17 cellular contexts compared by ENCODE assay signal in the genomic region with DNA sequence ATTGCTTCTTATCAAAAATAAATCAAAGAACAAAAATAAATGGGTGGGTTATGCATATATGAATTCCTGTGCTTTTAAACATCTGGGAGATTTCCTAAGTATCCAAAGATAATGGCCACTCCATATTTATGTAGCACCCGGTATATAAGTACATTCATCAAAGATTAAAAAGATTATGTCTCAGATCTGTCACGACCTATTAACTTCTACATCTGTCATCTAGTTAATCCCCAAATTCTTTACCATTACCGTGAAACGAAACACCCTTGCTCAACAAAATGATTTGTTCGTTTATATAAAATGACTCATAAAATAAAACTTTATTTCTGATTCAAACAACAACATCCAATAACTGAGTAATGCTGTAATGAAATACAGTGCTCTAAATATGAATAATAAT.
DNase-seq lines count a peak whose midpoint lies in the region; ATAC-seq and TF ChIP-seq lines count a peak whose summit lies in the region.
"Had no signal": no experiment of that assay in that cellular context is flagged by ENCODE, and none has a peak within 500 bp of the region (broad histone marks: within the 10 kb centered on the region; RNA-seq: fewer than 3 reads in every experiment).

No MANE protein-coding gene starts in this region.

- no peak overlapping the region for H3K27ac ChIP-seq in PC-3 (ENCODE audit: low read length)
- H3K27ac ChIP-seq: BLaER1 treated with 17β-estradiol and CSF1 and Interleukin-3, amounts not matched to agents 10 nM and 100 nM; GM23248 had no signal

- H3K79me2 ChIP-seq in PC-3 (ENCODE audit: low read length), result no peaks in the 10 kb centered on the region

- H3K9ac ChIP-seq in PC-3 (ENCODE audit: low read length), result no peak overlapping the region
- H3K9ac ChIP-seq: BLaER1 treated with 17β-estradiol and CSF1 and Interleukin-3, amounts not matched to agents 10 nM and 100 nM; GM23248 had no signal

- BruUV-seq in PC-3 (replicated peaks; lab: Mats Ljungman, UMichigan), result no TSS peak

- no peaks in the 10 kb centered on the region for H4K20me1 ChIP-seq in PC-3 (ENCODE audit: low read length)
- H4K20me1 ChIP-seq: BLaER1 treated with 17β-estradiol and CSF1 and Interleukin-3, amounts not matched to agents 10 nM and 100 nM had no signal

- CTCF ChIA-PET in PC-3 (lab: Charles Lee), result no interaction called here

- peaks cover 15% of the 10 kb centered on the region for H3K4me1 ChIP-seq in PC-3 (ENCODE audit: insufficient read depth, low read length)
- H3K4me1 ChIP-seq: BLaER1 treated with 17β-estradiol and CSF1 and Interleukin-3, amounts not matched to agents 10 nM and 100 nM; HAP-1 had no signal

- no peak for TF ChIP-seq CTCF in PC-3 (conservative IDR thresholded peaks at IDR 0.05; ENCODE audit: low read depth, low read length)

- intact Hi-C loops in PC-3 (cut with micrococcal nuclease), result no loop called here
- intact Hi-C loops in sciatic nerve (cut with DNase I), result no loop called here

- H3K27me3 ChIP-seq in PC-3 (ENCODE audit: low read length), result peaks cover 82% of the 10 kb centered on the region
- H3K27me3 ChIP-seq: BLaER1 treated with 17β-estradiol and CSF1 and Interleukin-3, amounts not matched to agents 10 nM and 100 nM had no signal

- no peak for ATAC-seq in PC-3
- ATAC-seq in esophagus mucosa, result peak; percentile 79
- no peak for ATAC-seq in GM19467 (IDR thresholded peaks at IDR 0.05; ENCODE audit: unreplicated experiment)
- ATAC-seq in HG02571 (IDR thresholded peaks at IDR 0.05; ENCODE audit: unreplicated experiment), result no peak
- ATAC-seq in sciatic nerve, result no peak
- no peak for ATAC-seq in GM21717 (IDR thresholded peaks at IDR 0.05; ENCODE audit: unreplicated experiment)
- ATAC-seq: CD8-positive, alpha-beta T cell had no signal

- no peaks in the 10 kb centered on the region for H3K9me3 ChIP-seq in PC-3 (ENCODE audit: low read length)
- H3K9me3 ChIP-seq: HAP-1 had no signal

- POLR2A ChIA-PET in PC-3 (lab: Charles Lee; ENCODE audit: unreplicated experiment), result no interaction called here

- DNase-seq in HCEC 1CT, result peak; percentile 19
- peak; percentile 43 to 90 for DNase-seq in NCI-H524 (lab: John Stamatoyannopoulos, UW)
- DNase-seq in PC-3, result peak; percentile 15
- DNase-seq in sciatic nerve (ENCODE audit: low spot score), result no peak
- DNase-seq: Calu3; CD8-positive, alpha-beta T cell; DMS 273 treated with DMSO at 0.1 percent for 48 hours; GDM1; GM23248; HFFc6; KBM-7 had no signal

- no peak overlapping the region for H2AFZ ChIP-seq in PC-3 (ENCODE audit: low read length)
- H2AFZ ChIP-seq: GM23248 had no signal

- no peaks in the 10 kb centered on the region for H3F3A ChIP-seq in PC-3 (ENCODE audit: low read length, unreplicated experiment)

- no peaks in the 10 kb centered on the region for H3K9me2 ChIP-seq in PC-3 (replicated peaks; ENCODE audit: low read length)

- no peak overlapping the region for H3K4me3 ChIP-seq in PC-3 (ENCODE audit: low read length)
- H3K4me3 ChIP-seq: BLaER1 treated with 17β-estradiol and CSF1 and Interleukin-3, amounts not matched to agents 10 nM and 100 nM; GM23248; HAP-1 had no signal

- no peaks in the 10 kb centered on the region for H3K36me3 ChIP-seq in PC-3 (ENCODE audit: low read depth, low read length)
- H3K36me3 ChIP-seq: BLaER1 treated with 17β-estradiol and CSF1 and Interleukin-3, amounts not matched to agents 10 nM and 100 nM; HAP-1 had no signal

- no peak overlapping the region for H3K4me2 ChIP-seq in PC-3 (ENCODE audit: low read length)
- H3K4me2 ChIP-seq: BLaER1 treated with 17β-estradiol and CSF1 and Interleukin-3, amounts not matched to agents 10 nM and 100 nM had no signal
